9 cellular contexts compared by ENCODE assay signal in the genomic region with DNA sequence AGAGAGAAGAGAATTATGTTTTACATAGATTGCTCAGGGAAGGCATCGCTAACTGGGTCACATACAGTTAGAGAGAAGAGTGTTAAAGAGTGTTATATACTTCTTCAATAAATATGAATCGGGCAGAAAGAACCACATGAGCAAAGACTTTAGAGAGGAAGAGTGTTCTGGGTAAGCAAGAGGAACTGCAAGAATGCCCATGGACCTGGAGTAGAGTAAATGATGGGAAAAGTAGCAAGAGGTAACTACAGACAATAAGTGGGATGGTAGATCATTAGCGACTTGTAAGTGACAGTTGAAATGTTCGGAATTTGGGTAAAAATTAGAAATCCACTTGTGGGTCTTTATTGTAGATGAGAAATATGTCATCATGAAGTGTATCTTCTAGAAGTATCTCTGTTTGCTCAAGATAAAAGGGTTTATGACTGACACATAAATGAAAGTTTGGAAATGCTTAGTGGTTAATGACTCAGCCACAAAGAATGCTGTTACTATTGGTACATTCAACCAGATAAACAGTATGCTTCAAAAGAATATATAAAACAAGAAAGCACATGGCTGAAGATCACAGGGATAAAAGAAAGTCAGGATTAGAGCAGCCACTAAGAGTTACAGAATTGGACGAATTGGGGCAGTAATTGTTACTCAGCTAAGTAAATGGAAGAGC.
DNase-seq lines count a peak whose midpoint lies in the region; ATAC-seq and TF ChIP-seq lines count a peak whose summit lies in the region.
"Had no signal": no experiment of that assay in that cellular context is flagged by ENCODE, and none has a peak within 500 bp of the region (broad histone marks: within the 10 kb centered on the region; RNA-seq: fewer than 3 reads in every experiment).

No MANE protein-coding gene starts in this region.

- no peak overlapping the region for H3K4me3 ChIP-seq in thyroid gland (replicated peaks in 1 of 3)

- TF ChIP-seq CTCF in thyroid gland (IDR thresholded peaks at IDR 0.05) = no peak

- no peaks in the 10 kb centered on the region for H3K9me3 ChIP-seq in thyroid gland

- DNase-seq in A172 (ENCODE audit: low spot score) = peak; percentile 88
- DNase-seq in GM04504 (ENCODE audit: low read depth) = peak; percentile 48
- DNase-seq in SK-MEL-5 (ENCODE audit: low read depth, low spot score) = peak; percentile 52
- DNase-seq in fibroblast of the conjunctiva (ENCODE audit: low read depth) = peak; percentile 73
- no peak for DNase-seq in thyroid gland
- DNase-seq in NCI-H345 treated with DMSO at 0.1 percent for 48 hours (lab: John Stamatoyannopoulos, UW; ENCODE audit: unreplicated experiment) = no peak
- no peak for DNase-seq in inferior parietal cortex (ENCODE audit: extremely low spot score)

- WGBS in thyroid gland, 2 donors = 89 to 92% methylated on average over 5 of the region's 5 CpGs

- H3K36me3 ChIP-seq in thyroid gland = no peaks in the 10 kb centered on the region

- no peak for ATAC-seq in HG03439 (IDR thresholded peaks at IDR 0.05; ENCODE audit: unreplicated experiment)

- in situ Hi-C loops in SK-MEL-5 (cut with HindIII; ENCODE audit: low pct_unique_long_range_greater_than_20kb, low sequenced_read_pairs) = no loop called here

- H3K27ac ChIP-seq in thyroid gland = no peak overlapping the region
- H3K27ac ChIP-seq: parathyroid adenoma had no signal

- H3K27me3 ChIP-seq in thyroid gland = no peaks in the 10 kb centered on the region

- no peak for TF ChIP-seq POLR2A in thyroid gland (IDR thresholded peaks at IDR 0.05)

- no peaks in the 10 kb centered on the region for H3K4me1 ChIP-seq in thyroid gland
- H3K4me1 ChIP-seq: parathyroid adenoma had no signal

- intact Hi-C loops in thyroid gland (cut with DNase I) = no loop called here

Comparison
In these comparisons a context has a peak if more than half of its experiments do, and no peak if none do; other contexts are left out.
1. DNase-seq: peak in A172 (single experiment), GM04504 (single experiment), SK-MEL-5 (single experiment) and fibroblast of the conjunctiva (single experiment); none in thyroid gland (0 of 2), NCI-H345 treated with DMSO at 0.1 percent for 48 hours (single experiment) and inferior parietal cortex (single experiment).